In the genomic region with DNA sequence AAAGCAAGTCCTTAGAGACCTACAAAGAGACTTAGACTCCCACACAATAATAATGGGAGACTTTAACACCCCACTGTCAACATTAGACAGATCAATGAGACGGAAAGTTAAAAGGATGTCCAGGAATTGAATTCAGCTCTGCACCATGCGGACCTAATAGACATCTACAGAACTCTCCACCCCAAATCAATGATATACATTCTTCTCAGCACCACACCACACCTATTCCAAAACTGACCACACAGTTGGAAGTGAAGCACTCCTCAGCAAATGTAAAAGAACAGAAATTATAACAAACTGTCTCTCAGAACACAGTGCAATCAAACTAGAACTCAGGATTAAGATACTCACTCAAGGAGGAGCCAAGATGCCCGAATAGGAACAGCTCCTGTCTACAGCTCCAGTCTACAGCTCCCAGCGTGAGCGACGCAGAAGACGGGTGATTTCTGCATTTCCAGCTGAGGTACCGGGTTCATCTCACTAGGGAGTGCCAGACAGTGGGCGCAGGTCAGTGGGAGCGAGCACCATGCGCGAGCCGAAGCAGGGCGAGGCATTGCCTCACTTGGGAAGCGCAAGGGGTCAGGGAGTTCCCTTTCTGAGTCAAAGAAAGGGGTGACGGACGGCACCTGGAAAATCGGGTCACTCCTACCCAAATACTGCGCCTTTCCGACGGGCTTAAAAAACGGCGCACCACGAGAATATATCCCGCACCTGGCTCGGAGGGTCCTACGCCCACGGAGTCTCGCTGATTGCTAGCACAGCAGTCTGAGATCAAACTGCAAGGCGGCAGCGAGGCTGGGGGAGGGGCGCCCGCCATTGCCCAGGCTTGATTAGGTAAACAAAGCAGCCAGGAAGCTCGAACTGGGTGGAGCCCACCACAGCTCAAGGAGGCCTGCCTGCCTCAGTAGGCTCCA, we compare ENCODE assay signal across 8 cellular contexts.
DNase-seq lines count a peak whose midpoint lies in the region; ATAC-seq, FAIRE-seq and TF ChIP-seq lines count a peak whose summit lies in the region.
"Not testable (repeated sequence)": the region's sequence is repeated elsewhere in the genome, so short reads cannot be mapped to it uniquely, and the experiment has no call there.

No MANE protein-coding gene starts in this region.

- H3K36me3 ChIP-seq in H7 (replicated peaks; ENCODE audit: control insufficient read depth, insufficient read depth, low read length); NT2/D1 (ENCODE audit: insufficient read depth, insufficient read length, low read length); breast epithelium; mesodermal cell (ENCODE audit: control insufficient read depth, insufficient read depth, low read length): not testable (repeated sequence)

- peaks cover 22% of the 10 kb centered on the region for H3K9me3 ChIP-seq in A549
- H3K9me3 ChIP-seq in NT2/D1 (ENCODE audit: insufficient read depth, low read length); breast epithelium; mesodermal cell (ENCODE audit: control insufficient read depth, low read length): not testable (repeated sequence)

- H3K4me1 Mint-ChIP-seq in activated CD4-positive, alpha-beta memory T cell treated with anti-CD3 and anti-CD28 coated beads, Interleukin-2, amount 10 ng/mL, durations not matched to agents 7 days and 5 days: peaks cover 25% of the 10 kb centered on the region
- not testable (repeated sequence) for H3K4me1 Mint-ChIP-seq in glutamatergic neuron (ENCODE audit: low read depth, unreplicated experiment)

- H3K4me1 ChIP-seq in A549; NT2/D1 (ENCODE audit: insufficient read depth, insufficient read length); breast epithelium; mesodermal cell (ENCODE audit: control insufficient read depth, insufficient read depth, low read length, poor library complexity, severe bottlenecking): not testable (repeated sequence)

- not testable (repeated sequence) for H3K9ac ChIP-seq in NT2/D1 (ENCODE audit: insufficient read length, low read depth)

- H3K27ac ChIP-seq in A549; mesodermal cell (ENCODE audit: low read depth, low read length, severe bottlenecking): not testable (repeated sequence)
- peak overlapping the region in 1 of 2 donors; percentile 12 for H3K27ac ChIP-seq in breast epithelium

- WGBS in A549 (ENCODE audit: missing lambda C conversion rate): 7% methylated on average over 31 of the region's 34 CpGs
- 44 to 80% methylated on average over 1 to 4 of the region's 34 CpGs for WGBS in mesodermal cell (ENCODE audit: insufficient coverage in 2 of 2), 2 experiments

- not testable (repeated sequence) for TF ChIP-seq RAD21 in A549 (conservative IDR thresholded peaks at IDR 0.05 in 1 of 2, IDR thresholded peaks at IDR 0.05 in 1 of 2)

- TF ChIP-seq POLR2A in A549 (IDR thresholded peaks at IDR 0.05; ENCODE audit: low read length); breast epithelium (IDR thresholded peaks at IDR 0.05): not testable (repeated sequence)

- peaks cover 14% of the 10 kb centered on the region for H3K9me3 Mint-ChIP-seq in activated CD4-positive, alpha-beta memory T cell treated with anti-CD3 and anti-CD28 coated beads, Interleukin-2, amount 10 ng/mL, durations not matched to agents 7 days and 5 days
- not testable (repeated sequence) for H3K9me3 Mint-ChIP-seq in glutamatergic neuron (ENCODE audit: unreplicated experiment)

- peak overlapping the region; percentile 100 for H3K4me3 Mint-ChIP-seq in activated CD4-positive, alpha-beta memory T cell treated with anti-CD3 and anti-CD28 coated beads, Interleukin-2, amount 10 ng/mL, durations not matched to agents 7 days and 5 days
- peak overlapping the region; percentile 99 for H3K4me3 Mint-ChIP-seq in glutamatergic neuron (ENCODE audit: unreplicated experiment)

- H3K27me3 ChIP-seq in H7 (ENCODE audit: control insufficient read depth, insufficient read depth, low read length); NT2/D1 (ENCODE audit: insufficient read depth, insufficient read length); breast epithelium: not testable (repeated sequence)

- peaks cover 29% of the 10 kb centered on the region for H3K36me3 Mint-ChIP-seq in activated CD4-positive, alpha-beta memory T cell treated with anti-CD3 and anti-CD28 coated beads, Interleukin-2, amount 10 ng/mL, durations not matched to agents 7 days and 5 days (ENCODE audit: low read depth)
- peaks cover 18% of the 10 kb centered on the region for H3K36me3 Mint-ChIP-seq in glutamatergic neuron (ENCODE audit: unreplicated experiment)

- ATAC-seq in A549: not testable (repeated sequence)

- TF ChIP-seq CTCF in A549 (IDR thresholded peaks at IDR 0.05); breast epithelium (IDR thresholded peaks at IDR 0.05); glutamatergic neuron (IDR thresholded peaks at IDR 0.05; ENCODE audit: partially characterized antibody, unreplicated experiment): not testable (repeated sequence)

- H3K27me3 Mint-ChIP-seq in activated CD4-positive, alpha-beta memory T cell treated with anti-CD3 and anti-CD28 coated beads, Interleukin-2, amount 10 ng/mL, durations not matched to agents 7 days and 5 days; glutamatergic neuron (ENCODE audit: unreplicated experiment): not testable (repeated sequence)

- not testable (repeated sequence) for TF ChIP-seq EP300 in A549 (IDR thresholded peaks at IDR 0.05)

- not testable (repeated sequence) for FAIRE-seq in A549 (lab: Jason Lieb, UNC)

- not testable (repeated sequence) for DNase-seq in A549 (ENCODE audit: low read depth in 1 of 2, low spot score in 1 of 2); H7; NT2/D1 (ENCODE audit: low read depth, low spot score); activated CD4-positive, alpha-beta memory T cell treated with anti-CD3 and anti-CD28 coated beads, Interleukin-2, amount 10 ng/mL, durations not matched to agents 7 days and 5 days; breast epithelium (ENCODE audit: low spot score in 2 of 2); glutamatergic neuron
- peak; percentile 13 for DNase-seq in retina

- intact Hi-C loops in breast epithelium (cut with DNase I; ENCODE audit: low total_unique reads): not testable (repeated sequence)

- peak overlapping the region; percentile 58 for H3K4me2 ChIP-seq in A549

- H3K4me3 ChIP-seq in A549: peak overlapping the region; percentile 22; the same call in 1 of the 3 replicates
- H3K4me3 ChIP-seq in H7 (ENCODE audit: insufficient read depth, low read depth, low read length): peak overlapping the region; percentile 40
- peak overlapping the region; percentile 4 for H3K4me3 ChIP-seq in NT2/D1 (ENCODE audit: insufficient read length, low read depth)
- H3K4me3 ChIP-seq in breast epithelium: peak overlapping the region; percentile 11 to 58 (median 48)
- H3K4me3 ChIP-seq in mesodermal cell (ENCODE audit: extremely low read depth, insufficient read depth, low read length, poor library complexity, severe bottlenecking): peak overlapping the region; percentile 29

- POLR2A ChIA-PET in A549 (lab: Yijun Ruan, JAX): not testable (repeated sequence)
- POLR2A ChIA-PET in activated CD4-positive, alpha-beta memory T cell treated with anti-CD3 and anti-CD28 coated beads, Interleukin-2, amount 10 ng/mL, durations not matched to agents 7 days and 5 days (lab: Charles Lee): interaction anchor here (1.0 kb wide), 2 partner anchors 140 to 183 kb away, joined by 3 to 4 read pairs; a partner anchor contains a TSS

- CTCF ChIA-PET in A549 (lab: Yijun Ruan, JAX): interaction anchor here (1.0 kb wide), 1 partner anchor 715 kb away, joined by 3 read pairs; no protein-coding TSS in a partner anchor
- CTCF ChIA-PET in activated CD4-positive, alpha-beta memory T cell treated with anti-CD3 and anti-CD28 coated beads, Interleukin-2, amount 10 ng/mL, durations not matched to agents 7 days and 5 days (lab: Charles Lee): not testable (repeated sequence)

- peak overlapping the region; percentile 86 for H3K27ac Mint-ChIP-seq in activated CD4-positive, alpha-beta memory T cell treated with anti-CD3 and anti-CD28 coated beads, Interleukin-2, amount 10 ng/mL, durations not matched to agents 7 days and 5 days
- peak overlapping the region; percentile 93 for H3K27ac Mint-ChIP-seq in glutamatergic neuron (ENCODE audit: unreplicated experiment)
